8 cellular contexts compared by ENCODE assay signal in the genomic region with DNA sequence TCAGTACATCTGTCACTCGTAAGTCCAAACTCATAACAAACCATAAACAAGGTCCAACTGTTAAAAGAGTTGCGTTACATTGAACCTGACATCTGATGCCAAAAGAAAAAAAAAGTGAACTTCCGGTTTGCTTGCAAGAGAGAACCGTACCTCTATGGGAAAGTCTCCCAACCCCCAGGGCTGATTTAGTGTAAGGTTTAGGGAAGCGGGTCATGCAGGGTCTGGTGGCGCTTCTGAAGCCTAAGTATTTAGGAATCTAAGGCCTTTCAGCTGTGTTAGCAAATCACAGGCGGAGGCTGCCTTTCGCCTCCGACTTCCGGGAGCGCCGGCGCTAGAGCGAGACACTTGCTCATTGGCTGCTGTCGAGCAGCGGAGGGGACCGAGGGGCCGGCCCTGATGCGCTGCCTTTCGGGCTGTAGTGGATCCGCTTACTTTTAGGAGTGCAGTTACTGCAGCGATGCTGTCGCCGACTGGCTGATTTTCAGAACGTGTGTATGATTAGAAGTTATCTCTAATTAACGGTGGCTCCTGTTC. TPM values are rescaled to one million over a fixed set of nuclear protein-coding genes. Genes with fewer than 3 reads are reported as not detected.
DNase-seq lines count a peak whose midpoint lies in the region; ATAC-seq and TF ChIP-seq lines count a peak whose summit lies in the region.

No MANE protein-coding gene starts in this region.

- H3K4me3 ChIP-seq in GM08714 (ENCODE audit: low read length), result peak overlapping the region; percentile 35

- DNase-seq in NCI-H1048 (lab: John Stamatoyannopoulos, UW), result peak; percentile 21
- DNase-seq in activated naive CD4-positive, alpha-beta T cell treated with anti-CD3 and anti-CD28 coated beads, Interleukin-2, amount 50 U/mL, for 72 hours (ENCODE audit: low spot score in 2 of 2), result peak; percentile 81 to 89
- DNase-seq in glutamatergic neuron, result peak; percentile 88
- peak; percentile 54 for DNase-seq in omental fat pad (ENCODE audit: low spot score)

- H3K27ac Mint-ChIP-seq in activated naive CD4-positive, alpha-beta T cell treated with anti-CD3 and anti-CD28 coated beads, Interleukin-2, amount 50 U/mL, for 72 hours, result peak overlapping the region; percentile 91 to 97
- H3K27ac Mint-ChIP-seq in glutamatergic neuron (ENCODE audit: unreplicated experiment), result peak overlapping the region; percentile 99

- peak; percentile 100 for ATAC-seq in HG02588 (IDR thresholded peaks at IDR 0.05; ENCODE audit: unreplicated experiment)
- ATAC-seq in SK-N-SH treated with all-trans-retinoic acid at 6 μM for 48 hours, result peak; percentile 100
- ATAC-seq in activated naive CD4-positive, alpha-beta T cell treated with anti-CD3 and anti-CD28 coated beads, Interleukin-2, amount 50 U/mL, for 72 hours, result peak; percentile 100
- peak; percentile 98 for ATAC-seq in omental fat pad (ENCODE audit: low FRiP score)

- TF ChIP-seq CTCF in glutamatergic neuron (IDR thresholded peaks at IDR 0.05; ENCODE audit: partially characterized antibody, unreplicated experiment), result no peak
- no peak for TF ChIP-seq CTCF in omental fat pad (IDR thresholded peaks at IDR 0.05)

- peaks cover 0 to 8% of the 10 kb centered on the region in 2 donors for H3K9me3 Mint-ChIP-seq in activated naive CD4-positive, alpha-beta T cell treated with anti-CD3 and anti-CD28 coated beads, Interleukin-2, amount 50 U/mL, for 72 hours
- peaks cover 2% of the 10 kb centered on the region for H3K9me3 Mint-ChIP-seq in glutamatergic neuron (ENCODE audit: unreplicated experiment)

- H3K4me1 Mint-ChIP-seq in glutamatergic neuron (ENCODE audit: low read depth, unreplicated experiment), result no peaks in the 10 kb centered on the region

- peak overlapping the region; percentile 94 for H3K4me3 Mint-ChIP-seq in glutamatergic neuron (ENCODE audit: unreplicated experiment)

- H3K36me3 Mint-ChIP-seq in activated naive CD4-positive, alpha-beta T cell treated with anti-CD3 and anti-CD28 coated beads, Interleukin-2, amount 50 U/mL, for 72 hours, result peaks cover 4 to 8% of the 10 kb centered on the region in 2 donors
- H3K36me3 Mint-ChIP-seq in glutamatergic neuron (ENCODE audit: unreplicated experiment), result peaks cover 7% of the 10 kb centered on the region

- peak overlapping the region; percentile 60 for H3K27ac ChIP-seq in temporal lobe (ENCODE audit: low read depth, low read length)

- H3K27me3 Mint-ChIP-seq in glutamatergic neuron (ENCODE audit: unreplicated experiment), result peaks cover 2% of the 10 kb centered on the region

TF ChIP-seq in SK-N-SH treated with all-trans-retinoic acid at 6 μM for 48 hours, 23 proteins besides CTCF, POLR2A, EP300 and RAD21:
- TF ChIP-seq ZFP30 (CRISPR knock-in tag; IDR thresholded peaks at IDR 0.05), result no peak
- TF ChIP-seq, protein P1, sequence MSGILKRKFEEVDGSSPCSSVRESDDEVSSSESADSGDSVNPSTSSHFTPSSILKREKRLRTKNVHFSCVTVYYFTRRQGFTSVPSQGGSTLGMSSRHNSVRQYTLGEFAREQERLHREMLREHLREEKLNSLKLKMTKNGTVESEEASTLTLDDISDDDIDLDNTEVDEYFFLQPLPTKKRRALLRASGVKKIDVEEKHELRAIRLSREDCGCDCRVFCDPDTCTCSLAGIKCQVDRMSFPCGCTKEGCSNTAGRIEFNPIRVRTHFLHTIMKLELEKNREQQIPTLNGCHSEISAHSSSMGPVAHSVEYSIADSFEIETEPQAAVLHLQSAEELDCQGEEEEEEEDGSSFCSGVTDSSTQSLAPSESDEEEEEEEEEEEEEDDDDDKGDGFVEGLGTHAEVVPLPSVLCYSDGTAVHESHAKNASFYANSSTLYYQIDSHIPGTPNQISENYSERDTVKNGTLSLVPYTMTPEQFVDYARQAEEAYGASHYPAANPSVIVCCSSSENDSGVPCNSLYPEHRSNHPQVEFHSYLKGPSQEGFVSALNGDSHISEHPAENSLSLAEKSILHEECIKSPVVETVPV (CRISPR knock-in tag; IDR thresholded peaks at IDR 0.05), result no peak
- no peak for TF ChIP-seq RARB (CRISPR knock-in tag; IDR thresholded peaks at IDR 0.05)
- TF ChIP-seq ZFP3 (CRISPR knock-in tag; IDR thresholded peaks at IDR 0.05), result peak; percentile 75
- TF ChIP-seq GLIS3 (CRISPR knock-in tag; IDR thresholded peaks at IDR 0.05), result no peak
- no peak for TF ChIP-seq ZC3H10 (CRISPR knock-in tag; IDR thresholded peaks at IDR 0.05)
- TF ChIP-seq, protein P2, sequence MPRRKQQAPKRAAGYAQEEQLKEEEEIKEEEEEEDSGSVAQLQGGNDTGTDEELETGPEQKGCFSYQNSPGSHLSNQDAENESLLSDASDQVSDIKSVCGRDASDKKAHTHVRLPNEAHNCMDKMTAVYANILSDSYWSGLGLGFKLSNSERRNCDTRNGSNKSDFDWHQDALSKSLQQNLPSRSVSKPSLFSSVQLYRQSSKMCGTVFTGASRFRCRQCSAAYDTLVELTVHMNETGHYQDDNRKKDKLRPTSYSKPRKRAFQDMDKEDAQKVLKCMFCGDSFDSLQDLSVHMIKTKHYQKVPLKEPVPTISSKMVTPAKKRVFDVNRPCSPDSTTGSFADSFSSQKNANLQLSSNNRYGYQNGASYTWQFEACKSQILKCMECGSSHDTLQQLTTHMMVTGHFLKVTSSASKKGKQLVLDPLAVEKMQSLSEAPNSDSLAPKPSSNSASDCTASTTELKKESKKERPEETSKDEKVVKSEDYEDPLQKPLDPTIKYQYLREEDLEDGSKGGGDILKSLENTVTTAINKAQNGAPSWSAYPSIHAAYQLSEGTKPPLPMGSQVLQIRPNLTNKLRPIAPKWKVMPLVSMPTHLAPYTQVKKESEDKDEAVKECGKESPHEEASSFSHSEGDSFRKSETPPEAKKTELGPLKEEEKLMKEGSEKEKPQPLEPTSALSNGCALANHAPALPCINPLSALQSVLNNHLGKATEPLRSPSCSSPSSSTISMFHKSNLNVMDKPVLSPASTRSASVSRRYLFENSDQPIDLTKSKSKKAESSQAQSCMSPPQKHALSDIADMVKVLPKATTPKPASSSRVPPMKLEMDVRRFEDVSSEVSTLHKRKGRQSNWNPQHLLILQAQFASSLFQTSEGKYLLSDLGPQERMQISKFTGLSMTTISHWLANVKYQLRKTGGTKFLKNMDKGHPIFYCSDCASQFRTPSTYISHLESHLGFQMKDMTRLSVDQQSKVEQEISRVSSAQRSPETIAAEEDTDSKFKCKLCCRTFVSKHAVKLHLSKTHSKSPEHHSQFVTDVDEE (CRISPR knock-in tag; IDR thresholded peaks at IDR 0.05), result peak; percentile 62; the same call in 1 of the 2 replicates

RNA-seq across cellular contexts. Expression of gene GNPDA1, which starts 12.0 kb away (rescaled TPM):
- 100 to 1,000 TPM; 162 to 166 TPM for total RNA-seq in activated naive CD4-positive, alpha-beta T cell treated with anti-CD3 and anti-CD28 coated beads, Interleukin-2, amount 50 U/mL, for 72 hours
- total RNA-seq in glutamatergic neuron (ENCODE audit: unreplicated experiment) (20.2 TPM), omental fat pad (10 to 100 TPM; 28.6 to 37.0 (median 33.2) TPM), temporal lobe (16.0 TPM)

RNA-seq across cellular contexts. Expression of gene RNF14, which starts 55.9 kb away (rescaled TPM):
- total RNA-seq in activated naive CD4-positive, alpha-beta T cell treated with anti-CD3 and anti-CD28 coated beads, Interleukin-2, amount 50 U/mL, for 72 hours, result 10 to 100 TPM; 29.4 to 38.5 TPM
- total RNA-seq in glutamatergic neuron (ENCODE audit: unreplicated experiment), result 60.8 TPM
- 100 to 1,000 TPM in 1 of 4 donors, 10 to 100 TPM in 3; 47.3 to 107 (median 66.7) TPM for total RNA-seq in omental fat pad
- total RNA-seq in temporal lobe, result 41.8 TPM

Comparison
In these comparisons a context has a peak if more than half of its experiments do, and no peak if none do; other contexts are left out.
1. Peak in every context shown above with its lines: DNase-seq, ATAC-seq, H3K4me3 ChIP-seq and H3K27ac ChIP-seq.
2. DNase-seq: peak in every context shown above with its lines; median percentile 88 in glutamatergic neuron; 85 in activated naive CD4-positive, alpha-beta T cell treated with anti-CD3 and anti-CD28 coated beads, Interleukin-2, amount 50 U/mL, for 72 hours; 54 in omental fat pad; 21 in NCI-H1048.